Comparison of ENCODE assay signal across 1 cellular context in the genomic region with DNA sequence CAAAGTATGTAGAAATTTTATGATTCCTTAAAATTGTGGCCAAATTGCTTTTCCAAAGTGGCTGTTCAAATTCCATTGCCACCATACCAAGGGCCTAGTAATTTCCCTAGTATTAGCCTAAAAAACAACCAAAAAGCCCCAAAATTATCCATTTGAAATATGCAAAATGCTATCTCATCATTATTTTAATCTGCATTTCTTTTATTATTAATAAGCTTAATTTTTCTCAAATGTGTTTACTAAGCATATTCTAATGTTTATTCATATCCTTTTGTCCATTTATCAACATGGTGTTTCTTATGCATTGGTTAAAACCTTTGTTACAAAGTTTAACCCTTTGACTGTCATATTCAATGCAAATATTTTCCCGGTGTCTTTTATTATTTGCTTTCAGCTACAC.
TF ChIP-seq lines count a peak whose summit lies in the region.

No MANE protein-coding gene starts in this region.

TF ChIP-seq in K562, 482 proteins besides CTCF, POLR2A, EP300 and RAD21 (continued from another document):
- TF ChIP-seq, protein P1, sequence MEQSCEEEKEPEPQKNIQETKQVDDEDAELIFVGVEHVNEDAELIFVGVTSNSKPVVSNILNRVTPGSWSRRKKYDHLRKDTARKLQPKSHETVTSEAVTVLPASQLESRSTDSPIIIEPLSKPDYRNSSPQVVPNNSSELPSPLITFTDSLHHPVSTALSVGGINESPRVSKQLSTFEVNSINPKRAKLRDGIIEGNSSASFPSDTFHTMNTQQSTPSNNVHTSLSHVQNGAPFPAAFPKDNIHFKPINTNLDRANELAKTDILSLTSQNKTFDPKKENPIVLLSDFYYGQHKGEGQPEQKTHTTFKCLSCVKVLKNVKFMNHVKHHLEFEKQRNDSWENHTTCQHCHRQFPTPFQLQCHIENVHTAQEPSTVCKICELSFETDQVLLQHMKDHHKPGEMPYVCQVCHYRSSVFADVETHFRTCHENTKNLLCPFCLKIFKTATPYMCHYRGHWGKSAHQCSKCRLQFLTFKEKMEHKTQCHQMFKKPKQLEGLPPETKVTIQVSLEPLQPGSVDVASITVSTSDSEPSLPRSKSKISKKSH (CRISPR knock-in tag; IDR thresholded peaks at IDR 0.05) = no peak
